In the genomic region with DNA sequence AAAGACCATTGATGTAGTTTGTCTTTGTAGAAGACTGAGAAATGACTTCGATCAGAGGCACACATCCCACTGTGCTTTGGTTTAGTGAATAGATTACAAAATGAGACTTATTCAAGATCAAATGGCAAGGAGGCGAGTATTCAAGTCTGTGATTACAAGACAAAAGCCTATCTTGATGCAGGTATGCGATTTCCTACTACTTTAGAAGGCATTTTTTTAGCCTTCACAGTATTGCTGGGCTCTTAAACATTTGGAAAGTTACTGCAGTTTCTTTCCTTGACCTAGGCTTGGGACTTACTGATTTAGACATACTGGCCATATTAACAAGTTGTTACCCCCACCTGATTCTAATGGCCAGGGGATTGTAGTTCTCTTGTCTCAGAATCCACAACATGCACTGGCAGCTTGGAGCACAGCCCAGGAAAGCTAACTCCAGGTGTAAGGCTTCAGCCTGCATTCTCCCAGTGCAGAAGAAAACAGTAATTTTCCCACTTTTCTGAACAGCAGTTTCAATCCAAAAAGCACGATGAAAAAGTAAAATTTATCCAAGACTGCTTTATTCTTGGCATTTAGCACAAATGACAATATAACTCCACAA, we compare ENCODE assay signal across 21 cellular contexts.
"Had no signal": no experiment of that assay in that cellular context is flagged by ENCODE, and none has a peak within 500 bp of the region (broad histone marks: within the 10 kb centered on the region; RNA-seq: fewer than 3 reads in every experiment).

No MANE protein-coding gene starts in this region.

- H3K27ac Mint-ChIP-seq: activated CD4-positive, alpha-beta T cell treated with anti-CD3 and anti-CD28 coated beads, Interleukin-2, amount 10 ng/mL, durations not matched to agents 7 days and 5 days; activated naive CD4-positive, alpha-beta T cell treated with anti-CD3 and anti-CD28 coated beads for 36 hours; brain; naive thymus-derived CD4-positive, alpha-beta T cell; stimulated activated effector memory CD8-positive, alpha-beta T cell treated with anti-CD3 and anti-CD28 coated beads, Interleukin-12 subunit alpha, Interleukin-12 subunit beta, amount 100 ng/mL, for 72 hours; type B pancreatic cell had no signal

- H3K9me3 Mint-ChIP-seq: activated CD4-positive, alpha-beta T cell treated with anti-CD3 and anti-CD28 coated beads, Interleukin-2, amount 10 ng/mL, durations not matched to agents 7 days and 5 days; activated naive CD4-positive, alpha-beta T cell treated with anti-CD3 and anti-CD28 coated beads for 36 hours; activated T-cell treated with anti-CD3 and anti-CD28 coated beads, Interleukin-2, amount 50 U/mL, for 4 hours; brain; type B pancreatic cell had no signal

- ATAC-seq: activated CD4-positive, CD25-positive, alpha-beta regulatory T cell treated with anti-CD3 and anti-CD28 coated beads, Interleukin-2, amount 50 U/mL, for 24 hours; activated T-cell treated with anti-CD3 and anti-CD28 coated beads, Interleukin-2, amount 50 U/mL, for 4 hours; foreskin keratinocyte; left colon; naive thymus-derived CD4-positive, alpha-beta T cell; right lobe of liver; stimulated activated effector memory CD8-positive, alpha-beta T cell treated with anti-CD3 and anti-CD28 coated beads, Interleukin-12 subunit alpha, Interleukin-12 subunit beta, amount 100 ng/mL, for 72 hours had no signal

- H3K9me3 ChIP-seq: colonic mucosa, right lobe of liver, stomach had no signal

- H3K4me1 ChIP-seq: colonic mucosa, foreskin keratinocyte, right lobe of liver, stomach had no signal

- H3K27me3 ChIP-seq: colonic mucosa, foreskin keratinocyte, right lobe of liver, stomach had no signal

- H3K27me3 Mint-ChIP-seq: activated CD4-positive, alpha-beta T cell treated with anti-CD3 and anti-CD28 coated beads, Interleukin-2, amount 10 ng/mL, durations not matched to agents 7 days and 5 days; brain; naive thymus-derived CD4-positive, alpha-beta T cell; type B pancreatic cell had no signal

- H3K4me3 ChIP-seq: colonic mucosa, right lobe of liver, stomach had no signal

- H3K27ac ChIP-seq: colonic mucosa, foreskin keratinocyte, right lobe of liver, stomach had no signal

- DNase-seq: activated CD4-positive, alpha-beta T cell treated with anti-CD3 and anti-CD28 coated beads, Interleukin-2, amount 10 ng/mL, durations not matched to agents 7 days and 5 days; activated CD8-positive, alpha-beta memory T cell treated with anti-CD3 and anti-CD28 coated beads, Interleukin-2, amount 50 U/mL, for 4 hours; activated naive CD4-positive, alpha-beta T cell treated with anti-CD3 and anti-CD28 coated beads for 36 hours; activated T-cell treated with anti-CD3 and anti-CD28 coated beads, Interleukin-2, amount 50 U/mL, for 4 hours; central memory CD4-positive, alpha-beta T cell; colonic mucosa; foreskin keratinocyte; hypothalamus; islet precursor cell; left colon; naive thymus-derived CD4-positive, alpha-beta T cell; right lobe of liver; small intestine; stimulated activated CD4-positive, alpha-beta T cell treated with anti-CD3 and anti-CD28 coated beads, Interleukin-15, amount 100 ng/mL, for 24 hours; stimulated activated CD4-positive, alpha-beta T cell treated with anti-CD3 and anti-CD28 coated beads, Interleukin-4, amount 100 ng/mL, for 24 hours; stomach; T1000 had no signal

- H3K36me3 Mint-ChIP-seq: brain; naive thymus-derived CD4-positive, alpha-beta T cell; stimulated activated effector memory CD8-positive, alpha-beta T cell treated with anti-CD3 and anti-CD28 coated beads, Interleukin-12 subunit alpha, Interleukin-12 subunit beta, amount 100 ng/mL, for 72 hours; type B pancreatic cell had no signal

- H3K4me1 Mint-ChIP-seq: activated CD4-positive, alpha-beta T cell treated with anti-CD3 and anti-CD28 coated beads, Interleukin-2, amount 10 ng/mL, durations not matched to agents 7 days and 5 days; brain; naive thymus-derived CD4-positive, alpha-beta T cell; stimulated activated effector memory CD8-positive, alpha-beta T cell treated with anti-CD3 and anti-CD28 coated beads, Interleukin-12 subunit alpha, Interleukin-12 subunit beta, amount 100 ng/mL, for 72 hours had no signal

- H3K36me3 ChIP-seq: colonic mucosa, right lobe of liver, stomach had no signal

- H3K4me3 Mint-ChIP-seq: activated CD4-positive, alpha-beta T cell treated with anti-CD3 and anti-CD28 coated beads, Interleukin-2, amount 10 ng/mL, durations not matched to agents 7 days and 5 days; activated naive CD4-positive, alpha-beta T cell treated with anti-CD3 and anti-CD28 coated beads for 36 hours; activated T-cell treated with anti-CD3 and anti-CD28 coated beads, Interleukin-2, amount 50 U/mL, for 4 hours; brain; naive thymus-derived CD4-positive, alpha-beta T cell; stimulated activated effector memory CD8-positive, alpha-beta T cell treated with anti-CD3 and anti-CD28 coated beads, Interleukin-12 subunit alpha, Interleukin-12 subunit beta, amount 100 ng/mL, for 72 hours; type B pancreatic cell had no signal
